ENCODE assay signal across 26 cellular contexts in genomic region chr10:95225136-95225535, GRCh38. TPM values are rescaled to one million over a fixed set of nuclear protein-coding genes. Genes with fewer than 3 reads are reported as not detected.
"Had no signal": no experiment of that assay in that cellular context is flagged by ENCODE, and none has a peak within 500 bp of the region (broad histone marks: within the 10 kb centered on the region; RNA-seq: fewer than 3 reads in every experiment).

No MANE protein-coding gene starts in this region.

- H3K27ac Mint-ChIP-seq: activated CD8-positive, alpha-beta T cell treated with anti-CD3 and anti-CD28 coated beads, Interleukin-2, amount 10 ng/mL, durations not matched to agents 7 days and 5 days; activated naive CD4-positive, alpha-beta T cell treated with anti-CD3 and anti-CD28 coated beads, Interleukin-2, amount 50 U/mL, for 72 hours; mesothelial cell of epicardium; natural killer cell; stimulated activated memory B cell treated with anti-CD40 and anti-IgM and Interleukin-4, amounts not matched to agents 10 μg/mL and 1 μg/mL and 100 μg/mL, for 72 hours; T-cell; T-helper 2 cell treated with Interferon-gamma antibody and Interleukin-4, amounts not matched to agents 5 μg/mL and 100 μg/mL, for 36 hours had no signal

- H3K4me3 ChIP-seq: left ventricle myocardium inferior, right lobe of liver, testis, upper lobe of right lung had no signal

- H3K9me3 Mint-ChIP-seq: activated naive CD4-positive, alpha-beta T cell treated with anti-CD3 and anti-CD28 coated beads, Interleukin-2, amount 50 U/mL, for 72 hours; natural killer cell; stimulated activated memory B cell treated with anti-CD40 and anti-IgM and Interleukin-4, amounts not matched to agents 10 μg/mL and 1 μg/mL and 100 μg/mL, for 72 hours; T-helper 2 cell treated with Interferon-gamma antibody and Interleukin-4, amounts not matched to agents 5 μg/mL and 100 μg/mL, for 36 hours had no signal

- H3K4me3 Mint-ChIP-seq: activated CD8-positive, alpha-beta T cell treated with anti-CD3 and anti-CD28 coated beads, Interleukin-2, amount 10 ng/mL, durations not matched to agents 7 days and 5 days; mesothelial cell of epicardium; natural killer cell; stimulated activated memory B cell treated with anti-CD40 and anti-IgM and Interleukin-4, amounts not matched to agents 10 μg/mL and 1 μg/mL and 100 μg/mL, for 72 hours; T-cell; T-helper 2 cell treated with Interferon-gamma antibody and Interleukin-4, amounts not matched to agents 5 μg/mL and 100 μg/mL, for 36 hours had no signal

- H3K4me1 Mint-ChIP-seq: natural killer cell, T-cell had no signal

- ATAC-seq: activated CD8-positive, alpha-beta T cell treated with anti-CD3 and anti-CD28 coated beads, Interleukin-2, amount 10 ng/mL, durations not matched to agents 7 days and 5 days; activated naive CD4-positive, alpha-beta T cell treated with anti-CD3 and anti-CD28 coated beads, Interleukin-2, amount 50 U/mL, for 72 hours; natural killer cell; right lobe of liver; stimulated activated memory B cell treated with anti-CD40 and anti-IgM and Interleukin-4, amounts not matched to agents 10 μg/mL and 1 μg/mL and 100 μg/mL, for 72 hours; T-cell; upper lobe of right lung had no signal

- H3K27me3 Mint-ChIP-seq: stimulated activated memory B cell treated with anti-CD40 and anti-IgM and Interleukin-4, amounts not matched to agents 10 μg/mL and 1 μg/mL and 100 μg/mL, for 72 hours; T-cell had no signal

- H3K27ac ChIP-seq: left ventricle myocardium inferior, parathyroid adenoma, right lobe of liver, testis, upper lobe of right lung, WERI-Rb-1 had no signal

- H3K9me3 ChIP-seq: left ventricle myocardium inferior, right lobe of liver, testis, upper lobe of right lung had no signal

- H3K36me3 Mint-ChIP-seq: natural killer cell, T-cell had no signal

- H3K27me3 ChIP-seq: right lobe of liver, testis, upper lobe of right lung had no signal

- DNase-seq: activated CD4-positive, alpha-beta T cell treated with anti-CD3 and anti-CD28 coated beads for 1 hour; activated CD4-positive, alpha-beta T cell treated with anti-CD3 and anti-CD28 coated beads, Interleukin-2, amount 50 U/mL, for 1 hour; activated CD8-positive, alpha-beta T cell treated with anti-CD3 and anti-CD28 coated beads, Interleukin-2, amount 10 ng/mL, durations not matched to agents 7 days and 5 days; activated T-cell treated with anti-CD3 and anti-CD28 coated beads, Interleukin-2, amount 50 U/mL, for 1 hour; aorta; central memory CD4-positive, alpha-beta T cell; dermis blood vessel endothelial cell; effector CD8-positive, alpha-beta T cell; foreskin melanocyte; left ventricle myocardium inferior; natural killer cell; right lobe of liver; small intestine; stimulated activated CD4-positive, alpha-beta T cell treated with anti-CD3 and anti-CD28 coated beads, Interleukin-2, amount 100 ng/mL, for 24 hours; T-cell; testis; upper lobe of right lung; WERI-Rb-1 had no signal

RNA-seq across cellular contexts. Expression of gene ACSM6, which starts 31.1 kb away (rescaled TPM):
- total RNA-seq: activated CD8-positive, alpha-beta T cell treated with anti-CD3 and anti-CD28 coated beads, Interleukin-2, amount 10 ng/mL, durations not matched to agents 7 days and 5 days; activated naive CD4-positive, alpha-beta T cell treated with anti-CD3 and anti-CD28 coated beads, Interleukin-2, amount 50 U/mL, for 72 hours; dermis blood vessel endothelial cell; kidney epithelial cell; left ventricle myocardium inferior; lung microvascular endothelial cell; mesothelial cell of epicardium; natural killer cell; pulmonary artery endothelial cell; T-cell; testis; upper lobe of right lung had no signal
